Comparison of ENCODE assay signal across 1 cellular context in genomic region chr12:119375170-119375569, GRCh38.
TF ChIP-seq lines count a peak whose summit lies in the region.

No MANE protein-coding gene starts in this region.

TF ChIP-seq in GM12878, 131 proteins besides CTCF, POLR2A, EP300 and RAD21:
- TF ChIP-seq E2F8 (IDR thresholded peaks at IDR 0.05; ENCODE audit: low read depth, partially characterized antibody) = no peak
